In genomic region chr11:86183694-86184093, GRCh38 we compare ENCODE assay signal across 9 cellular contexts.
A peak's percentile ranks its signal among the peaks of the same experiment; 100 is the strongest.
DNase-seq lines count a peak whose midpoint lies in the region; ATAC-seq lines count a peak whose summit lies in the region.
"Had no signal": no experiment of that assay in that cellular context is flagged by ENCODE, and none has a peak within 500 bp of the region (broad histone marks: within the 10 kb centered on the region; RNA-seq: fewer than 3 reads in every experiment).

No MANE protein-coding gene starts in this region.

- H3K36me3 Mint-ChIP-seq in activated T-cell treated with anti-CD3 and anti-CD28 coated beads, Interleukin-2, amount 50 U/mL, for 4 hours (ENCODE audit: insufficient read depth), result no peaks in the 10 kb centered on the region
- H3K36me3 Mint-ChIP-seq in naive thymus-derived CD4-positive, alpha-beta T cell, result peaks cover 0 to 6% (median 0%) of the 10 kb centered on the region in 5 donors

- H3K27me3 ChIP-seq in naive thymus-derived CD4-positive, alpha-beta T cell (ENCODE audit: control insufficient read depth in 2 of 2, insufficient read depth in 2 of 2, low read length in 2 of 2), result no peaks in the 10 kb centered on the region
- H3K27me3 ChIP-seq: thyroid gland had no signal

- H3K9me3 ChIP-seq in naive thymus-derived CD4-positive, alpha-beta T cell (ENCODE audit: control insufficient read depth in 2 of 3, low read length in 3 of 3), result no peaks in the 10 kb centered on the region
- H3K9me3 ChIP-seq: thyroid gland had no signal

- CTCF ChIA-PET in naive thymus-derived CD4-positive, alpha-beta T cell (lab: Charles Lee), result no interaction called here

- DNase-seq in Daoy (ENCODE audit: low read depth), result peak; percentile 57
- peak; percentile 8 for DNase-seq in activated T-cell treated with anti-CD3 and anti-CD28 coated beads, Interleukin-2, amount 50 U/mL, for 4 hours
- peak in 1 of 9 donors; percentile 43 for DNase-seq in naive thymus-derived CD4-positive, alpha-beta T cell
- no peak for DNase-seq in dedifferentiated amniotic fluid mesenchymal stem cell (ENCODE audit: extremely low spot score)

- no peak overlapping the region for H3K4me3 Mint-ChIP-seq in activated T-cell treated with anti-CD3 and anti-CD28 coated beads, Interleukin-2, amount 50 U/mL, for 4 hours
- H3K4me3 Mint-ChIP-seq in naive thymus-derived CD4-positive, alpha-beta T cell, result peak overlapping the region in 1 of 10 donors; percentile 56

- no peaks in the 10 kb centered on the region for H3K9me3 Mint-ChIP-seq in activated T-cell treated with anti-CD3 and anti-CD28 coated beads, Interleukin-2, amount 50 U/mL, for 4 hours
- H3K9me3 Mint-ChIP-seq in naive thymus-derived CD4-positive, alpha-beta T cell, result peaks cover 0 to 3% (median 0%) of the 10 kb centered on the region in 11 donors

- POLR2A ChIA-PET in naive thymus-derived CD4-positive, alpha-beta T cell (lab: Charles Lee), result no interaction called here

- no peak overlapping the region for H3K4me3 ChIP-seq in naive thymus-derived CD4-positive, alpha-beta T cell (ENCODE audit: low read length)
- H3K4me3 ChIP-seq: thyroid gland had no signal

- H3K4me1 ChIP-seq in naive thymus-derived CD4-positive, alpha-beta T cell (ENCODE audit: control insufficient read depth in 2 of 2, insufficient read depth in 2 of 2, low read length in 2 of 2), result no peaks in the 10 kb centered on the region

- H3K27ac ChIP-seq in naive thymus-derived CD4-positive, alpha-beta T cell (ENCODE audit: low read depth, low read length), result no peak overlapping the region
- H3K27ac ChIP-seq: thyroid gland had no signal

- H3K27me3 Mint-ChIP-seq in activated T-cell treated with anti-CD3 and anti-CD28 coated beads, Interleukin-2, amount 50 U/mL, for 4 hours (ENCODE audit: low read depth), result no peaks in the 10 kb centered on the region
- peaks cover 0 to 2% (median 0%) of the 10 kb centered on the region in 5 donors for H3K27me3 Mint-ChIP-seq in naive thymus-derived CD4-positive, alpha-beta T cell

- intact Hi-C loops in naive thymus-derived CD4-positive, alpha-beta T cell (cut with micrococcal nuclease), result no loop called here

- no peaks in the 10 kb centered on the region for H3K36me3 ChIP-seq in naive thymus-derived CD4-positive, alpha-beta T cell (ENCODE audit: control insufficient read depth in 2 of 3, insufficient read depth in 3 of 3, low read length in 3 of 3)
- H3K36me3 ChIP-seq: thyroid gland had no signal

- peaks cover 7% of the 10 kb centered on the region for H3K4me1 Mint-ChIP-seq in activated T-cell treated with anti-CD3 and anti-CD28 coated beads, Interleukin-2, amount 50 U/mL, for 4 hours (ENCODE audit: low read depth)
- peaks cover 0 to 12% (median 0%) of the 10 kb centered on the region in 7 donors for H3K4me1 Mint-ChIP-seq in naive thymus-derived CD4-positive, alpha-beta T cell

- peak; percentile 24 for ATAC-seq in HG03103 (IDR thresholded peaks at IDR 0.05; ENCODE audit: low read depth, unreplicated experiment)
- peak; percentile 81 to 87 for ATAC-seq in activated T-cell treated with anti-CD3 and anti-CD28 coated beads, Interleukin-2, amount 50 U/mL, for 4 hours
- ATAC-seq in naive thymus-derived CD4-positive, alpha-beta T cell, result peak; percentile 66
- no peak for ATAC-seq in HG02973 (IDR thresholded peaks at IDR 0.05; ENCODE audit: unreplicated experiment)
- ATAC-seq in GM21619 (IDR thresholded peaks at IDR 0.05; ENCODE audit: unreplicated experiment), result no peak
- ATAC-seq in HG03097 (IDR thresholded peaks at IDR 0.05; ENCODE audit: low FRiP score, unreplicated experiment), result no peak

- no peak overlapping the region for H3K27ac Mint-ChIP-seq in naive thymus-derived CD4-positive, alpha-beta T cell

Comparison
In these comparisons a context has a peak if more than half of its experiments do, and no peak if none do; other contexts are left out.
1. ATAC-seq: peak in HG03103 (single experiment), activated T-cell treated with anti-CD3 and anti-CD28 coated beads, Interleukin-2, amount 50 U/mL, for 4 hours (2 of 2) and naive thymus-derived CD4-positive, alpha-beta T cell (single experiment); none in HG02973 (single experiment), GM21619 (single experiment) and HG03097 (single experiment).